Comparison of ENCODE assay signal across 1 cellular context in genomic region chr9:124799274-124800006, GRCh38.
TF ChIP-seq lines count a peak whose summit lies in the region.

No MANE protein-coding gene starts in this region.

TF ChIP-seq in H1, 55 proteins besides CTCF, POLR2A, EP300 and RAD21:
- TF ChIP-seq TAF1 (IDR thresholded peaks at IDR 0.05; ENCODE audit: low read depth, low read length) (no peak), TBP (IDR thresholded peaks at IDR 0.05; ENCODE audit: low read depth, low read length) (no peak), POU5F1 (IDR thresholded peaks at IDR 0.05; ENCODE audit: low read depth, low read length) (no peak), SP4 (IDR thresholded peaks at IDR 0.05; ENCODE audit: low read length) (no peak), RXRA (IDR thresholded peaks at IDR 0.05; ENCODE audit: insufficient read depth, low read depth, low read length) (no peak), USF2 (IDR thresholded peaks at IDR 0.05; ENCODE audit: low read length) (no peak), FOSL1 (IDR thresholded peaks at IDR 0.05; ENCODE audit: insufficient read depth, low read depth, low read length) (no peak), TAF7 (optimal IDR thresholded peaks at IDR 0.05; ENCODE audit: borderline replicate concordance, low read depth, low read length) (no peak), SRF (IDR thresholded peaks at IDR 0.05; ENCODE audit: low read depth, low read length) (no peak), MAFK (IDR thresholded peaks at IDR 0.05; ENCODE audit: low read depth, low read length) (no peak), BCL11A (IDR thresholded peaks at IDR 0.05; ENCODE audit: low read depth in 2 of 2, low read length in 2 of 2) (no peak), POLR2AphosphoS5 (IDR thresholded peaks at IDR 0.05; ENCODE audit: low read depth, low read length) (no peak), EGR1 (IDR thresholded peaks at IDR 0.05; ENCODE audit: borderline replicate concordance, low read depth, low read length) (no peak), KDM5A (IDR thresholded peaks at IDR 0.05; ENCODE audit: low read length) (no peak)
- TF ChIP-seq, protein P1, sequence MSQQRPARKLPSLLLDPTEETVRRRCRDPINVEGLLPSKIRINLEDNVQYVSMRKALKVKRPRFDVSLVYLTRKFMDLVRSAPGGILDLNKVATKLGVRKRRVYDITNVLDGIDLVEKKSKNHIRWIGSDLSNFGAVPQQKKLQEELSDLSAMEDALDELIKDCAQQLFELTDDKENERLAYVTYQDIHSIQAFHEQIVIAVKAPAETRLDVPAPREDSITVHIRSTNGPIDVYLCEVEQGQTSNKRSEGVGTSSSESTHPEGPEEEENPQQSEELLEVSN (IDR thresholded peaks at IDR 0.05), result no peak
